Comparison of ENCODE assay signal across 17 cellular contexts in the genomic region with DNA sequence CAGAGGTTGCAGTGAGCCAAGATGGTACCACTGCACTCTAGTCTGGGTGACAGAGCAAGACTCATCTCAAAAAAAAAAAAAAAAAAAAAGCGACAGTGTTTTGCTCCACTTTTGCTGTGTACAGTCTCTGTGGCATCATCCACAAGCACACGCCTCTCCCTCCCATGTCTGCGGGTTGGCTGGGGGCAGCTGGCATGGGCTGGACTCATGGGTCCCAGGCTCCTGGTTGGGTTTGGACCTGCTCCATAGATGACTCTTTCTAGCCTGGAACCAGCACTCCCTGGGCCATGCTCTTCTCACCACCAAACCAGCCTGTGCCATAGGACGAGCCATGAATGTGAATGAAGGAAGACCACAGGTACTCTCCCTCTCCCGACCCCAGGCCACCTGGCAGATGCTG. TPM values are rescaled to one million over a fixed set of nuclear protein-coding genes. Genes with fewer than 3 reads are reported as not detected.
DNase-seq lines count a peak whose midpoint lies in the region; ATAC-seq, FAIRE-seq and TF ChIP-seq lines count a peak whose summit lies in the region.
"Had no signal": no experiment of that assay in that cellular context is flagged by ENCODE, and none has a peak within 500 bp of the region (broad histone marks: within the 10 kb centered on the region; RNA-seq: fewer than 3 reads in every experiment).

No MANE protein-coding gene starts in this region.

- no peak overlapping the region for H2AK5ac ChIP-seq in neuronal stem cell (ENCODE audit: low read depth, low read length)

- H3K14ac ChIP-seq in neuronal stem cell (ENCODE audit: low read length), result no peak overlapping the region

- no peak overlapping the region for H2BK12ac ChIP-seq in neuronal stem cell (ENCODE audit: low read length)

- no peak overlapping the region for H4K8ac ChIP-seq in neuronal stem cell (ENCODE audit: low read depth, low read length)

- no CpG with 5 or more reads among the region's 5 CpGs for WGBS in neuronal stem cell (ENCODE audit: extremely low coverage in 2 of 2, insufficient read length in 2 of 2, insufficient replicate concordance in 1 of 2), 2 donors

- no peak overlapping the region for H2BK5ac ChIP-seq in neuronal stem cell (ENCODE audit: low read length)

- no peak overlapping the region for H2AFZ ChIP-seq in neuronal stem cell (ENCODE audit: low read length)

- peaks cover 20 to 69% (median 43%) of the 10 kb centered on the region in 3 experiments for H3K27me3 ChIP-seq in neuronal stem cell (ENCODE audit: control insufficient read depth in 3 of 3, insufficient read depth in 3 of 3, low read depth in 1 of 3, low read length in 3 of 3)

- no peaks in the 10 kb centered on the region for H3K79me1 ChIP-seq in neuronal stem cell (ENCODE audit: low read depth, low read length)

- no peaks in the 10 kb centered on the region for H3K9me3 ChIP-seq in neuronal stem cell (replicated peaks in 1 of 2; ENCODE audit: control insufficient read depth in 2 of 2, insufficient read depth in 1 of 2, low read depth in 1 of 2, low read length in 2 of 2)
- H3K9me3 ChIP-seq: BLaER1 had no signal

- intact Hi-C loops in Right ventricle myocardium superior (cut with DNase I) (no loop called here), cardiac septum (cut with DNase I) (no loop called here), left ventricle myocardium superior (cut with micrococcal nuclease) (no loop called here)

- no peaks in the 10 kb centered on the region for H3K36me3 ChIP-seq in neuronal stem cell (replicated peaks in 1 of 2; ENCODE audit: control insufficient read depth in 2 of 2, insufficient read depth in 2 of 2, low read length in 2 of 2)
- H3K36me3 ChIP-seq: BLaER1 had no signal

- H2BK15ac ChIP-seq in neuronal stem cell (ENCODE audit: low read length), result no peak overlapping the region

- no peak overlapping the region for H3K4me3 ChIP-seq in neuronal stem cell (ENCODE audit: low read length in 2 of 2)
- H3K4me3 ChIP-seq: BLaER1 had no signal

- DNase-seq in Right ventricle myocardium superior, result peak; percentile 24
- DNase-seq in cardiac septum (ENCODE audit: low spot score), result no peak
- DNase-seq in left ventricle myocardium superior, result peak; percentile 21
- no peak for DNase-seq in neuronal stem cell (ENCODE audit: low spot score)
- DNase-seq in SW480 (ENCODE audit: low spot score), result no peak
- DNase-seq in GM12891 (ENCODE audit: insufficient read length, low spot score), result no peak
- DNase-seq: 8988T, DMS153, DMS79, GF-D8, H9 had no signal

- H3K4ac ChIP-seq in neuronal stem cell (ENCODE audit: low read length), result no peak overlapping the region

- peaks cover 17 to 20% of the 10 kb centered on the region in 2 donors for H3K4me1 ChIP-seq in neuronal stem cell (ENCODE audit: control insufficient read depth in 2 of 2, insufficient read depth in 1 of 2, low read depth in 1 of 2, low read length in 2 of 2)

- no peak overlapping the region for H3K4me2 ChIP-seq in neuronal stem cell (ENCODE audit: insufficient read depth, low read length, poor library complexity, severe bottlenecking)

- H4K91ac ChIP-seq in neuronal stem cell (ENCODE audit: low read depth, low read length, poor library complexity), result no peak overlapping the region

- H3K9ac ChIP-seq in neuronal stem cell (ENCODE audit: low read depth, low read length, poor library complexity), result no peak overlapping the region
- H3K9ac ChIP-seq: BLaER1 had no signal

- no peak for TF ChIP-seq POLR2A in GM12891 (IDR thresholded peaks at IDR 0.05; ENCODE audit: low read depth, low read length)

- no peak overlapping the region for H3K27ac ChIP-seq in neuronal stem cell (replicated peaks; ENCODE audit: low read length)
- H3K27ac ChIP-seq: BLaER1, HL-60 had no signal

- H3K18ac ChIP-seq in neuronal stem cell (ENCODE audit: low read length), result peak overlapping the region; percentile 32

- H3K23ac ChIP-seq in neuronal stem cell (ENCODE audit: low read depth, low read length, poor library complexity), result no peak overlapping the region

- no peak for FAIRE-seq in GM12891 (lab: Jason Lieb, UNC)
- FAIRE-seq: H1 had no signal

- H2BK120ac ChIP-seq in neuronal stem cell (ENCODE audit: low read depth, low read length), result no peak overlapping the region

- ATAC-seq in Right ventricle myocardium superior (ENCODE audit: poor library complexity) (no peak), left ventricle myocardium superior (no peak), HG03571 (IDR thresholded peaks at IDR 0.05; ENCODE audit: unreplicated experiment) (no peak)

TF ChIP-seq in GM12891, 5 proteins besides CTCF, POLR2A, EP300 and RAD21:
- no peak for TF ChIP-seq PAX5 (IDR thresholded peaks at IDR 0.05; ENCODE audit: insufficient read depth, low read length, severe bottlenecking)

RNA-seq across cellular contexts. Expression of a gene that starts 7.9 kb away (rescaled TPM):
- total RNA-seq in Right ventricle myocardium superior, result 20.0 TPM
- total RNA-seq in cardiac septum, result 9.2 TPM
- total RNA-seq in left ventricle myocardium superior, result 15.2 TPM
- polyA plus RNA-seq in neuronal stem cell (2013, experiment 1 of 2), result 0.15 TPM
- polyA plus RNA-seq in neuronal stem cell (2013, experiment 2 of 2), result 0.12 TPM
- polyA plus RNA-seq in GM12891 (2012; ENCODE audit: low read depth, missing spikeins), result not detected
- total RNA-seq: H9, HT1080 had no signal
- polyA plus RNA-seq: AG04450 had no signal

Comparison
In these comparisons a context has a peak if more than half of its experiments do, and no peak if none do; other contexts are left out.
1. DNase-seq: peak in Right ventricle myocardium superior (single experiment) and left ventricle myocardium superior (single experiment); none in cardiac septum (single experiment), neuronal stem cell (single experiment), SW480 (single experiment) and GM12891 (single experiment).